ENCODE assay signal across 21 cellular contexts in the genomic region with DNA sequence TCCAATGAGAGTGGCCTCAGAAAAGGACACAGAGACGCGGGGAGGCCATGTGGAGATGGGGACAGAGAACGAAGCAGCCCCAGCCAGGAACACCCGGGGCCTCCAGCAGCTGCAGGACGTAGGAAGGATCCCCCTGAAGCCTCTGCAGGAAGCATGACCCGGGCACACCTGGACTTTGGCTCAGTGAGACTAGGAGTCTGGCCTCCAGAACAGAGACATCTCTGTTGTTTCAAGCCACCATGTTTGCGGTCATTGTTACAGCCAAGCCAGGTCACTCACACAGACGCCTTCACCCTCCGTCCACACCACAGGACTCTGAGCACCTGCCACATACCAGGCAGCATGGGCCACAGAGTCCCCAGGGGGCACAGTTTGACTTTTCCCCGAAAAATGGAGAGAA.
A peak's percentile ranks its signal among the peaks of the same experiment; 100 is the strongest.
DNase-seq lines count a peak whose midpoint lies in the region; ATAC-seq, FAIRE-seq and TF ChIP-seq lines count a peak whose summit lies in the region.
"Had no signal": no experiment of that assay in that cellular context is flagged by ENCODE, and none has a peak within 500 bp of the region (broad histone marks: within the 10 kb centered on the region; RNA-seq: fewer than 3 reads in every experiment).

No MANE protein-coding gene starts in this region.

- intact Hi-C loops in right cardiac atrium (cut with DNase I) = no loop called here

- CTCF ChIA-PET in RWPE1 (lab: Yijun Ruan, JAX) = no interaction called here

- H3K4me1 Mint-ChIP-seq in glutamatergic neuron (ENCODE audit: low read depth, unreplicated experiment) = peaks cover 26% of the 10 kb centered on the region
- peaks cover 2% of the 10 kb centered on the region for H3K4me1 Mint-ChIP-seq in progenitor cell of endocrine pancreas (ENCODE audit: low read depth)
- H3K4me1 Mint-ChIP-seq: CD14-positive monocyte had no signal

- peaks cover 50% of the 10 kb centered on the region for H3K9me3 Mint-ChIP-seq in glutamatergic neuron (ENCODE audit: unreplicated experiment)
- no peaks in the 10 kb centered on the region for H3K9me3 Mint-ChIP-seq in progenitor cell of endocrine pancreas (ENCODE audit: low read depth)
- H3K9me3 Mint-ChIP-seq: CD8-positive, alpha-beta T cell had no signal

- POLR2A ChIA-PET in RWPE1 (lab: Yijun Ruan, JAX; ENCODE audit: low non-redundant PET) = no interaction called here

- 89% methylated on average over 10 of the region's 10 CpGs for WGBS in right cardiac atrium

- FAIRE-seq in urothelium cell line (lab: Jason Lieb, UNC) = no peak
- FAIRE-seq: A549, D721Med, G401.6, GM12891 had no signal

- H3K27me3 ChIP-seq in right cardiac atrium (ENCODE audit: control insufficient read depth, insufficient read depth) = no peaks in the 10 kb centered on the region
- H3K27me3 ChIP-seq: BE2C had no signal

- H3K36me3 Mint-ChIP-seq in glutamatergic neuron (ENCODE audit: unreplicated experiment) (no peaks in the 10 kb centered on the region), progenitor cell of endocrine pancreas (ENCODE audit: insufficient read depth) (peaks cover 2% of the 10 kb centered on the region)
- H3K36me3 Mint-ChIP-seq: CD8-positive, alpha-beta T cell had no signal

- ATAC-seq in right cardiac atrium = no peak
- ATAC-seq: A549; CD8-positive, alpha-beta T cell had no signal

- DNase-seq in RWPE1 (ENCODE audit: low spot score) = no peak
- no peak for DNase-seq in glutamatergic neuron
- DNase-seq in progenitor cell of endocrine pancreas (ENCODE audit: low spot score, unreplicated experiment) = no peak
- no peak for DNase-seq in right cardiac atrium
- no peak for DNase-seq in urothelium cell line (ENCODE audit: low spot score)
- DNase-seq in NCI-H2171 (lab: John Stamatoyannopoulos, UW) = no peak
- DNase-seq: BE2C; CD8-positive, alpha-beta T cell; COR-L47; DMS153; DMS79 treated with DMSO at 0.1 percent for 48 hours; EL; GOT3; IMR-90 had no signal

- H3K4me3 Mint-ChIP-seq in glutamatergic neuron (ENCODE audit: unreplicated experiment) (peak overlapping the region; percentile 42), progenitor cell of endocrine pancreas (ENCODE audit: low read depth) (no peak overlapping the region)
- H3K4me3 Mint-ChIP-seq: CD14-positive monocyte; CD8-positive, alpha-beta T cell had no signal

- H3K9me3 ChIP-seq in right cardiac atrium (ENCODE audit: control insufficient read depth, low read length) = no peaks in the 10 kb centered on the region
- H3K9me3 ChIP-seq: A549, BE2C, HAP-1 had no signal

- no peaks in the 10 kb centered on the region for H3K4me1 ChIP-seq in right cardiac atrium (ENCODE audit: control insufficient read depth, insufficient read depth, low read length)
- H3K4me1 ChIP-seq: A549, BE2C, HAP-1 had no signal

- no peak overlapping the region for H3K4me3 ChIP-seq in right cardiac atrium (ENCODE audit: low read length)
- H3K4me3 ChIP-seq: A549, HAP-1 had no signal

- peaks cover 34% of the 10 kb centered on the region for H3K27me3 Mint-ChIP-seq in glutamatergic neuron (ENCODE audit: unreplicated experiment)
- no peaks in the 10 kb centered on the region for H3K27me3 Mint-ChIP-seq in progenitor cell of endocrine pancreas

- TF ChIP-seq CTCF in RWPE1 (conservative IDR thresholded peaks at IDR 0.05; ENCODE audit: low read depth) (no peak), glutamatergic neuron (IDR thresholded peaks at IDR 0.05; ENCODE audit: partially characterized antibody, unreplicated experiment) (no peak), progenitor cell of endocrine pancreas (IDR thresholded peaks at IDR 0.05; ENCODE audit: unreplicated experiment) (no peak)

- H3K27ac Mint-ChIP-seq in glutamatergic neuron (ENCODE audit: unreplicated experiment) (no peak overlapping the region), progenitor cell of endocrine pancreas (peak overlapping the region; percentile 81)
- H3K27ac Mint-ChIP-seq: CD8-positive, alpha-beta T cell had no signal

- peak overlapping the region; percentile 63 for H3K27ac ChIP-seq in RWPE1
- H3K27ac ChIP-seq in right cardiac atrium (ENCODE audit: low read length) = no peak overlapping the region
- H3K27ac ChIP-seq: A549, HL-60 had no signal
